8 cellular contexts compared by ENCODE assay signal in genomic region chr3:88058322-88058592, GRCh38. TPM values are rescaled to one million over a fixed set of nuclear protein-coding genes. Genes with fewer than 3 reads are reported as not detected.
DNase-seq lines count a peak whose midpoint lies in the region; ATAC-seq and TF ChIP-seq lines count a peak whose summit lies in the region.

No MANE protein-coding gene starts in this region.

- H3K9me3 ChIP-seq in body of pancreas (no peaks in the 10 kb centered on the region), mononuclear cell (ENCODE audit: low read depth, low read length) (no peaks in the 10 kb centered on the region)

- peak; percentile 10 for ATAC-seq in HG02884 (IDR thresholded peaks at IDR 0.05; ENCODE audit: unreplicated experiment)
- no peak for ATAC-seq in body of pancreas
- ATAC-seq in HG03108 (IDR thresholded peaks at IDR 0.05; ENCODE audit: unreplicated experiment), result no peak

- H3K27me3 ChIP-seq in body of pancreas (no peaks in the 10 kb centered on the region), mononuclear cell (ENCODE audit: insufficient read depth, low read length) (no peaks in the 10 kb centered on the region)

- TF ChIP-seq CTCF in GM12865 (IDR thresholded peaks at IDR 0.05; ENCODE audit: insufficient read depth, low read depth, low read length, missing control alignments) (no peak), body of pancreas (IDR thresholded peaks at IDR 0.05) (no peak)

- DNase-seq in GM12865 (ENCODE audit: low read depth) (no peak), body of pancreas (no peak), GM03348 (ENCODE audit: low spot score) (no peak), dedifferentiated amniotic fluid mesenchymal stem cell (ENCODE audit: extremely low spot score) (no peak)
- no peak for DNase-seq in stimulated activated naive CD4-positive, alpha-beta T cell (lab: John Stamatoyannopoulos, UW)

- peak overlapping the region; percentile 92 to 99 (median 94) for H3K27ac ChIP-seq in body of pancreas

- H3K4me3 ChIP-seq in GM12865 (ENCODE audit: low read depth, low read length) (peak overlapping the region; percentile 70), body of pancreas (peak overlapping the region; percentile 89 to 90), mononuclear cell (ENCODE audit: low read length) (peak overlapping the region; percentile 95)

- 0% methylated on average over 10 to 20 of the region's 23 CpGs for WGBS in body of pancreas, 2 donors

- TF ChIP-seq POLR2A in body of pancreas (IDR thresholded peaks at IDR 0.05), result no peak

- peaks cover 32% of the 10 kb centered on the region for H3K4me1 ChIP-seq in body of pancreas
- peaks cover 25% of the 10 kb centered on the region for H3K4me1 ChIP-seq in mononuclear cell (ENCODE audit: insufficient read depth, low read length)

- intact Hi-C loops in body of pancreas (cut with DNase I), result no loop called here

- H3K36me3 ChIP-seq in body of pancreas (replicated peaks in 1 of 2; ENCODE audit: insufficient read depth in 1 of 2, low read depth in 2 of 2), result peaks cover 6 to 11% of the 10 kb centered on the region in 2 donors

RNA-seq across cellular contexts. Expression of gene CGGBP1, which starts 0.5 kb away (rescaled TPM):
- 10 to 100 TPM; 38.6 to 44.4 TPM for total RNA-seq in body of pancreas
- total RNA-seq in mononuclear cell, result 83.1 TPM

RNA-seq across cellular contexts. Expression of gene ZNF654, which starts 0.8 kb away (rescaled TPM):
- total RNA-seq in body of pancreas, result 1 to 10 TPM; 4.3 to 7.0 TPM
- 21.6 TPM for total RNA-seq in mononuclear cell
